ENCODE assay signal across 24 cellular contexts in genomic region chr10:87838650-87839049, GRCh38. TPM values are rescaled to one million over a fixed set of nuclear protein-coding genes. Genes with fewer than 3 reads are reported as not detected.
DNase-seq lines count a peak whose midpoint lies in the region; ATAC-seq, FAIRE-seq and TF ChIP-seq lines count a peak whose summit lies in the region.
"Had no signal": no experiment of that assay in that cellular context is flagged by ENCODE, and none has a peak within 500 bp of the region (broad histone marks: within the 10 kb centered on the region; RNA-seq: fewer than 3 reads in every experiment).

No MANE protein-coding gene starts in this region.

- intact Hi-C loops in GM12878 (cut with micrococcal nuclease; ENCODE audit: unreplicated experiment) (no loop called here), OCI-LY7 (cut with micrococcal nuclease; ENCODE audit: unreplicated experiment) (no loop called here)

- H3K27ac ChIP-seq in GM12878 (ENCODE audit: control insufficient read depth, insufficient read depth), result no peak overlapping the region
- no peak overlapping the region for H3K27ac ChIP-seq in thoracic aorta
- H3K27ac ChIP-seq in OCI-LY7 (ENCODE audit: low read depth, low read length, poor library complexity, severe bottlenecking), result no peak overlapping the region
- H3K27ac ChIP-seq: BLaER1 had no signal

- RAD21 ChIA-PET in GM12878 (lab: Charles Lee; ENCODE audit: unreplicated experiment), result no interaction called here

- SMC1A ChIA-PET in GM12878 (lab: Charles Lee; ENCODE audit: uncharacterized antibody, unreplicated experiment), result interaction anchor here (0.9 to 2.0 kb wide), 5 partner anchors 8 to 972 kb away, joined by 3 to 11 read pairs (median 5); no protein-coding TSS in a partner anchor

- H3K36me3 ChIP-seq in GM12878 (ENCODE audit: control insufficient read depth in 2 of 2, insufficient read depth in 2 of 2, low read length in 1 of 2) (no peaks in the 10 kb centered on the region), thoracic aorta (no peaks in the 10 kb centered on the region), OCI-LY7 (ENCODE audit: insufficient read depth, low read length) (no peaks in the 10 kb centered on the region)
- H3K36me3 ChIP-seq: BLaER1 had no signal

- H3K4me2 ChIP-seq in GM12878 (ENCODE audit: control insufficient read depth, insufficient read depth) (no peak overlapping the region), OCI-LY7 (ENCODE audit: low read length) (no peak overlapping the region)
- H3K4me2 ChIP-seq: BLaER1, GM23338 had no signal

- TF ChIP-seq EP300 in GM12878 (IDR thresholded peaks at IDR 0.05; ENCODE audit: borderline replicate concordance in 1 of 2, control insufficient read depth in 1 of 2, low read depth in 2 of 2, low read length in 2 of 2), result no peak

- TF ChIP-seq CTCF in GM12878 (IDR thresholded peaks at IDR 0.05 in 2 of 3, conservative IDR thresholded peaks at IDR 0.05 in 1 of 3; ENCODE audit: control insufficient read depth in 2 of 3, extremely low read depth in 1 of 3, insufficient read depth in 1 of 3, low read depth in 3 of 3, low read length in 3 of 3) (no peak), thoracic aorta (IDR thresholded peaks at IDR 0.05) (no peak), OCI-LY7 (conservative IDR thresholded peaks at IDR 0.05; ENCODE audit: low read length) (no peak)

- H3K9me3 ChIP-seq in GM12878 (replicated peaks; ENCODE audit: control insufficient read depth, insufficient read depth, low read length) (no peaks in the 10 kb centered on the region; the same call in 2 of the 3 replicates), thoracic aorta (no peaks in the 10 kb centered on the region), OCI-LY7 (ENCODE audit: low read length) (no peaks in the 10 kb centered on the region)
- H3K9me3 ChIP-seq: BLaER1 had no signal

- H2AFZ ChIP-seq in GM12878 (ENCODE audit: control insufficient read depth, low read depth, low read length) (no peak overlapping the region), OCI-LY7 (ENCODE audit: low read length) (no peak overlapping the region)
- H2AFZ ChIP-seq: GM23338 had no signal

- H3K36me3 Mint-ChIP-seq in activated T-cell treated with anti-CD3 and anti-CD28 coated beads, Interleukin-2, amount 50 U/mL, for 24 hours (ENCODE audit: low read depth), result no peaks in the 10 kb centered on the region
- H3K36me3 Mint-ChIP-seq: CD14-positive monocyte had no signal

- no peaks in the 10 kb centered on the region for H3K27me3 Mint-ChIP-seq in activated T-cell treated with anti-CD3 and anti-CD28 coated beads, Interleukin-2, amount 50 U/mL, for 24 hours
- H3K27me3 Mint-ChIP-seq: CD4-positive, alpha-beta memory T cell had no signal

- H3K4me3 Mint-ChIP-seq in activated T-cell treated with anti-CD3 and anti-CD28 coated beads, Interleukin-2, amount 50 U/mL, for 24 hours, result no peak overlapping the region
- H3K4me3 Mint-ChIP-seq: CD14-positive monocyte; CD4-positive, alpha-beta memory T cell; GM23338; HFFc6 had no signal

- H3K27me3 ChIP-seq in GM12878 (replicated peaks in 1 of 2; ENCODE audit: control insufficient read depth in 2 of 2, insufficient read depth in 2 of 2, low read length in 1 of 2) (no peaks in the 10 kb centered on the region), thoracic aorta (replicated peaks; ENCODE audit: insufficient read depth) (no peaks in the 10 kb centered on the region)
- H3K27me3 ChIP-seq: BLaER1 had no signal

- BruUV-seq in GM12878 (replicated peaks; lab: Mats Ljungman, UMichigan), result no TSS peak
- no TSS peak for BruUV-seq in OCI-LY7 (replicated peaks; lab: Mats Ljungman, UMichigan)

- TF ChIP-seq RAD21 in GM12878 (IDR thresholded peaks at IDR 0.05; ENCODE audit: insufficient read depth, low read depth, low read length), result no peak

- H3K4me3 ChIP-seq in GM12878 (no peak overlapping the region), thoracic aorta (no peak overlapping the region), OCI-LY7 (ENCODE audit: low read depth, low read length, poor library complexity, severe bottlenecking) (no peak overlapping the region)
- H3K4me3 ChIP-seq: BLaER1, GM23338, K562 had no signal

- H3K79me2 ChIP-seq in GM12878 (ENCODE audit: control insufficient read depth, insufficient read depth, low read length) (no peaks in the 10 kb centered on the region), OCI-LY7 (ENCODE audit: insufficient read depth, low read depth, low read length) (no peaks in the 10 kb centered on the region)

- peak; percentile 57 for ATAC-seq in GM12878
- ATAC-seq in thoracic aorta (ENCODE audit: insufficient number of reproducible peaks, low FRiP score, low read depth), result peak; percentile 46
- ATAC-seq: GM23338, K562 had no signal

- H3K4me1 ChIP-seq in GM12878 (ENCODE audit: control insufficient read depth, insufficient read depth, low read length) (peaks cover 6% of the 10 kb centered on the region), thoracic aorta (ENCODE audit: control insufficient read depth in 1 of 2, low read depth in 2 of 2) (peaks cover 6 to 7% of the 10 kb centered on the region in 2 donors), OCI-LY7 (ENCODE audit: insufficient read depth, low read length, poor library complexity, severe bottlenecking) (peaks cover 7% of the 10 kb centered on the region)

- in situ Hi-C loops in GM12878 (cut with MboI), result no loop called here

- H3K9me3 Mint-ChIP-seq in activated T-cell treated with anti-CD3 and anti-CD28 coated beads, Interleukin-2, amount 50 U/mL, for 24 hours, result no peaks in the 10 kb centered on the region
- H3K9me3 Mint-ChIP-seq: CD14-positive monocyte, GM23338, HFFc6 had no signal

- FAIRE-seq in GM18507 (lab: Jason Lieb, UNC), result peak; percentile 56
- no peak for FAIRE-seq in GM12878 (lab: Jason Lieb, UNC)
- FAIRE-seq: A204.1, GM12891, H54, HTR-8/SVneo, K562 had no signal

- no peak overlapping the region for H3K9ac ChIP-seq in GM12878 (ENCODE audit: control insufficient read depth, insufficient read depth, low read length)
- H3K9ac ChIP-seq: BLaER1 had no signal

- POLR2A ChIA-PET in GM12878 (lab: Charles Lee) (interaction anchor here (0.6 to 1.5 kb wide), 7 partner anchors 18 to 656 kb away, joined by 3 to 9 read pairs (median 3); partner anchors contain the start of gene ATAD1), OCI-LY7 (lab: Charles Lee) (interaction anchor here (0.5 to 1.2 kb wide), 11 partner anchors 11 to 1550 kb away, joined by 3 to 4 read pairs (median 3); no protein-coding TSS in a partner anchor)

- CTCF ChIA-PET in GM12878 (lab: Yijun Ruan, JAX) (interaction anchor here (0.8 to 2.1 kb wide), 5 partner anchors 10 to 716 kb away, joined by 3 to 6 read pairs (median 4); no protein-coding TSS in a partner anchor), OCI-LY7 (lab: Charles Lee; ENCODE audit: unreplicated experiment) (no interaction called here)

- H3K4me1 Mint-ChIP-seq in activated T-cell treated with anti-CD3 and anti-CD28 coated beads, Interleukin-2, amount 50 U/mL, for 24 hours (ENCODE audit: low read depth), result peaks cover 2% of the 10 kb centered on the region

- DNase-seq in GM18507 (ENCODE audit: extremely low spot score, insufficient read length, low read depth) (no peak), NCI-H82 (lab: John Stamatoyannopoulos, UW) (peak; percentile 68), GM12878 (ENCODE audit: low read depth, low spot score) (no peak), thoracic aorta (ENCODE audit: low spot score) (no peak), OCI-LY7 (ENCODE audit: low spot score) (no peak), NCI-H1694 (lab: John Stamatoyannopoulos, UW) (no peak)
- no peak for DNase-seq in activated T-cell treated with anti-CD3 and anti-CD28 coated beads, Interleukin-2, amount 50 U/mL, for 24 hours
- DNase-seq: ACHN; CD4-positive, alpha-beta memory T cell; DMS153; DMS79; GF-D8; HCEC 1CT; HFFc6; IMR-90 had no signal

- H4K20me1 ChIP-seq in GM12878 (ENCODE audit: control insufficient read depth, insufficient read depth) (no peaks in the 10 kb centered on the region), OCI-LY7 (ENCODE audit: insufficient read depth, low read length) (no peaks in the 10 kb centered on the region)
- H4K20me1 ChIP-seq: BLaER1 had no signal

- H3K9me2 ChIP-seq in OCI-LY7 (ENCODE audit: insufficient read depth, low read length), result no peaks in the 10 kb centered on the region

- WGBS in GM12878 (ENCODE audit: insufficient coverage, insufficient replicate concordance, low lambda C conversion rate, missing lambda C conversion rate), result 25% methylated on average over 2 of the region's 2 CpGs

- H3K27ac Mint-ChIP-seq in activated T-cell treated with anti-CD3 and anti-CD28 coated beads, Interleukin-2, amount 50 U/mL, for 24 hours, result no peak overlapping the region
- H3K27ac Mint-ChIP-seq: CD14-positive monocyte; CD4-positive, alpha-beta memory T cell; GM23338; HFFc6 had no signal

- no peak for TF ChIP-seq POLR2A in GM12878 (IDR thresholded peaks at IDR 0.05; ENCODE audit: low read depth, low read length)

RNA-seq across cellular contexts. Expression of gene ATAD1, which starts 20.6 kb away (rescaled TPM):
- 142 and 161 TPM in 2 replicates for total RNA-seq in GM12878 (2013; cell fraction: nucleolus; rRNA removed)
- total RNA-seq in GM12878 (2014; rRNA removed) (30.3 and 35.9 TPM in 2 replicates), GM12878 (2014; rRNA removed; fragmentation: Illumina TruSeq; extraction: Trizol) (40.1 and 41.3 TPM in 2 replicates), GM12878 (2021) (37.7 and 48.9 TPM in 2 replicates), thoracic aorta (10 to 100 TPM; 25.3 to 29.1 TPM), OCI-LY7 (2022) (44.7 and 47.7 TPM in 2 replicates)
- polyA plus RNA-seq in GM12878 (2011; ENCODE audit: low read depth), result 12.0 TPM
- polyA plus RNA-seq in GM12878 (2011; rRNA removed) (40.8 and 79.5 TPM in 2 replicates), GM12878 (2014; fragmentation: Illumina TruSeq; extraction: Trizol) (43.3 and 56.8 TPM in 2 replicates), GM12878 (2014; fragmentation: Nextera tagmentation; extraction: Ambion mirVana) (10 to 100 TPM; 33.6 to 35.0 TPM), GM12878 (2014; rRNA removed) (20.5 and 24.7 TPM in 2 replicates), GM12878 (2016; fragmentation: Nextera tagmentation; extraction: Ambion mirVana) (10 to 100 TPM; 58.0 to 59.3 TPM)
- 9.7 and 13.3 TPM in 2 replicates for polyA plus RNA-seq in GM12878 (2011; cell fraction: cytosol; rRNA removed)
- polyA plus RNA-seq in GM12878 (2011; cell fraction: nucleus; rRNA removed), result 16.8 and 17.1 TPM in 2 replicates
- 17.4 and 29.0 TPM in 2 replicates for polyA plus RNA-seq in GM12878 (2012)
- polyA minus RNA-seq in GM12878 (2011; rRNA and poly(A)+ RNA removed), result 16.3 and 27.9 TPM in 2 replicates
- polyA minus RNA-seq in GM12878 (2011; cell fraction: cytosol; rRNA and poly(A)+ RNA removed), result 12.7 and 13.1 TPM in 2 replicates
- 16.0 and 24.2 TPM in 2 replicates for polyA minus RNA-seq in GM12878 (2011; cell fraction: nucleus; rRNA and poly(A)+ RNA removed)
- total RNA-seq in OCI-LY7 (2014; rRNA removed; shearing (Covaris generic)), result 17.7 and 19.6 TPM in 2 replicates

RNA-seq across cellular contexts. Expression of gene KLLN, which starts 24.7 kb away (rescaled TPM):
- 3.1 and 3.4 TPM in 2 replicates for total RNA-seq in GM12878 (2013; cell fraction: nucleolus; rRNA removed)
- total RNA-seq in GM12878 (2014; rRNA removed) (1.4 and 1.7 TPM in 2 replicates), GM12878 (2014; rRNA removed; fragmentation: Illumina TruSeq; extraction: Trizol) (1.5 TPM in 2 replicates), GM12878 (2021) (1.9 and 2.0 TPM in 2 replicates), thoracic aorta (under 1 TPM; 0.14 TPM), OCI-LY7 (2022) (5.1 and 5.5 TPM in 2 replicates)
- polyA plus RNA-seq in GM12878 (2011; ENCODE audit: low read depth), result 0.62 TPM
- polyA plus RNA-seq in GM12878 (2011; rRNA removed) (0.86 and 0.87 TPM in 2 replicates), GM12878 (2014; fragmentation: Illumina TruSeq; extraction: Trizol) (1.7 and 2.1 TPM in 2 replicates), GM12878 (2014; fragmentation: Nextera tagmentation; extraction: Ambion mirVana) (1 to 10 TPM; 2.0 to 2.1 TPM), GM12878 (2014; rRNA removed) (1.1 TPM in 2 replicates), GM12878 (2016; fragmentation: Nextera tagmentation; extraction: Ambion mirVana) (1 to 10 TPM; 1.8 to 2.2 TPM)
- polyA plus RNA-seq in GM12878 (2011; cell fraction: cytosol; rRNA removed), result 0.91 and 1.0 TPM in 2 replicates
- 1.3 and 1.7 TPM in 2 replicates for polyA plus RNA-seq in GM12878 (2011; cell fraction: nucleus; rRNA removed)
- polyA plus RNA-seq in GM12878 (2012), result 0.99 and 1.5 TPM in 2 replicates
- polyA minus RNA-seq in GM12878 (2011; rRNA and poly(A)+ RNA removed), result 2.0 and 2.2 TPM in 2 replicates
- polyA minus RNA-seq in GM12878 (2011; cell fraction: cytosol; rRNA and poly(A)+ RNA removed), result 0.94 and 1.3 TPM in 2 replicates
- 3.6 and 5.4 TPM in 2 replicates for polyA minus RNA-seq in GM12878 (2011; cell fraction: nucleus; rRNA and poly(A)+ RNA removed)
- 2.4 and 3.8 TPM in 2 replicates for total RNA-seq in OCI-LY7 (2014; rRNA removed; shearing (Covaris generic))
- total RNA-seq: Daoy had no signal

RNA-seq across cellular contexts. Expression of gene PTEN, which starts 24.8 kb away (rescaled TPM):
- total RNA-seq in GM12878 (2013; cell fraction: nucleolus; rRNA removed), result 856 and 868 TPM in 2 replicates
- total RNA-seq in GM12878 (2014; rRNA removed) (83.1 and 113 TPM in 2 replicates), GM12878 (2014; rRNA removed; fragmentation: Illumina TruSeq; extraction: Trizol) (175 and 183 TPM in 2 replicates), GM12878 (2021) (87.5 and 94.9 TPM in 2 replicates), thoracic aorta (100 to 1,000 TPM; 146 to 168 TPM), OCI-LY7 (2022) (173 and 176 TPM in 2 replicates)
- polyA plus RNA-seq in GM12878 (2011; ENCODE audit: low read depth), result 24.4 TPM
- polyA plus RNA-seq in GM12878 (2011; rRNA removed) (94.3 and 180 TPM in 2 replicates), GM12878 (2014; fragmentation: Illumina TruSeq; extraction: Trizol) (53.0 and 67.7 TPM in 2 replicates), GM12878 (2014; fragmentation: Nextera tagmentation; extraction: Ambion mirVana) (10 to 100 TPM; 26.1 to 59.5 TPM), GM12878 (2014; rRNA removed) (35.0 and 45.0 TPM in 2 replicates), GM12878 (2016; fragmentation: Nextera tagmentation; extraction: Ambion mirVana) (10 to 100 TPM; 49.5 to 56.8 TPM)
- polyA plus RNA-seq in GM12878 (2011; cell fraction: cytosol; rRNA removed), result 19.9 and 22.4 TPM in 2 replicates
- 52.2 and 61.7 TPM in 2 replicates for polyA plus RNA-seq in GM12878 (2011; cell fraction: nucleus; rRNA removed)
- polyA plus RNA-seq in GM12878 (2012), result 100 and 102 TPM in 2 replicates
- 143 and 199 TPM in 2 replicates for polyA minus RNA-seq in GM12878 (2011; rRNA and poly(A)+ RNA removed)
- polyA minus RNA-seq in GM12878 (2011; cell fraction: cytosol; rRNA and poly(A)+ RNA removed), result 54.9 and 66.1 TPM in 2 replicates
- polyA minus RNA-seq in GM12878 (2011; cell fraction: nucleus; rRNA and poly(A)+ RNA removed), result 165 and 285 TPM in 2 replicates
- 113 and 135 TPM in 2 replicates for total RNA-seq in OCI-LY7 (2014; rRNA removed; shearing (Covaris generic))
